Comparison of ENCODE assay signal across 1 cellular context in the genomic region with DNA sequence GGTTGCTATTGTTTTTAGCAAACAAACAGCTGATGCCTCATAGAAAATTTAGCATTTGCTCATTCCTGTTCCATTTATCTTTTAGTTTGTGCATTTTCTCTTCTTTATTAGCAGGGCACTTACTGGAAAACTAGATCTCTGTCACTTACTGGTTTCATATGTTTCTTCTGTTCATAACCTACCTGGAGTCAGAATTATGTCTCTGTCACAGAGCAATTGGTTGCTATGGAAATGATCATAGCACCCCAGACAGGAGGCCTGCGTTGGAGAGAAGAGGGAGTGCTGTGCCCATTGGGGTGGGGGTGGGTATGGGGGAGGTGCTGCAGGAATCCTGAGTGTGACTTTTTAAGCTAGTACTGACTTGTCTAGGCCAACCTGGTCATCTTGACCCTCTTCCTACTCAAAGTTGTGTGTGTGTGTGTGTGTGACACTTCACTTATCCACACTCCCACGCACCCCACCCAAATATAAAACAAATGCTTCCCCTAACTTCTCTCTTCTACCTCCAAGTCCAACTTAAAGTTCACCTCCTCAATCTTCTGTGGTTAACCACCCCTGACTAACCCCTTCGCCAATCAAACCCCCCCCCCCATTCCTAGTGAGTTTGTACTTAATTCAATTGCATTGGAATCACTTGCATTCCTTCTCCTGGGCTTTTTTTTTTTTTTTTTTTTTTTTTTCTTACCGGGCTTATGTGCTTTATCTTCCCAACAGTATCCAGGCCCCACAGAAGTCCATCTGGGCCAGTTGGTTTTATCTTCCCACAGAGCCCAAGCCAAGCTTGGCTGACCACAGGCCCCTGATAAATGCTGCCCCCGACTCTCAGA.
TF ChIP-seq lines count a peak whose summit lies in the region.

No MANE protein-coding gene starts in this region.

TF ChIP-seq in K562, 482 proteins besides CTCF, POLR2A, EP300 and RAD21 (continued from another document and continues in another):
- TF ChIP-seq, protein P1, sequence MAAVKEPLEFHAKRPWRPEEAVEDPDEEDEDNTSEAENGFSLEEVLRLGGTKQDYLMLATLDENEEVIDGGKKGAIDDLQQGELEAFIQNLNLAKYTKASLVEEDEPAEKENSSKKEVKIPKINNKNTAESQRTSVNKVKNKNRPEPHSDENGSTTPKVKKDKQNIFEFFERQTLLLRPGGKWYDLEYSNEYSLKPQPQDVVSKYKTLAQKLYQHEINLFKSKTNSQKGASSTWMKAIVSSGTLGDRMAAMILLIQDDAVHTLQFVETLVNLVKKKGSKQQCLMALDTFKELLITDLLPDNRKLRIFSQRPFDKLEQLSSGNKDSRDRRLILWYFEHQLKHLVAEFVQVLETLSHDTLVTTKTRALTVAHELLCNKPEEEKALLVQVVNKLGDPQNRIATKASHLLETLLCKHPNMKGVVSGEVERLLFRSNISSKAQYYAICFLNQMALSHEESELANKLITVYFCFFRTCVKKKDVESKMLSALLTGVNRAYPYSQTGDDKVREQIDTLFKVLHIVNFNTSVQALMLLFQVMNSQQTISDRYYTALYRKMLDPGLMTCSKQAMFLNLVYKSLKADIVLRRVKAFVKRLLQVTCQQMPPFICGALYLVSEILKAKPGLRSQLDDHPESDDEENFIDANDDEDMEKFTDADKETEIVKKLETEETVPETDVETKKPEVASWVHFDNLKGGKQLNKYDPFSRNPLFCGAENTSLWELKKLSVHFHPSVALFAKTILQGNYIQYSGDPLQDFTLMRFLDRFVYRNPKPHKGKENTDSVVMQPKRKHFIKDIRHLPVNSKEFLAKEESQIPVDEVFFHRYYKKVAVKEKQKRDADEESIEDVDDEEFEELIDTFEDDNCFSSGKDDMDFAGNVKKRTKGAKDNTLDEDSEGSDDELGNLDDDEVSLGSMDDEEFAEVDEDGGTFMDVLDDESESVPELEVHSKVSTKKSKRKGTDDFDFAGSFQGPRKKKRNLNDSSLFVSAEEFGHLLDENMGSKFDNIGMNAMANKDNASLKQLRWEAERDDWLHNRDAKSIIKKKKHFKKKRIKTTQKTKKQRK (IDR thresholded peaks at IDR 0.05; ENCODE audit: borderline replicate concordance, low read depth, low read length) = no peak
- TF ChIP-seq DDX20 (tag; IDR thresholded peaks at IDR 0.05; ENCODE audit: low read depth) (no peak), FOXJ3 (CRISPR knock-in tag; IDR thresholded peaks at IDR 0.05) (no peak), ZNF644 (tag; IDR thresholded peaks at IDR 0.05; ENCODE audit: low read depth) (no peak), HMG20B (CRISPR knock-in tag; IDR thresholded peaks at IDR 0.05) (no peak), ELF2 (CRISPR knock-in tag; IDR thresholded peaks at IDR 0.05) (no peak), ZNF785 (CRISPR knock-in tag; IDR thresholded peaks at IDR 0.05) (no peak), LEF1 (IDR thresholded peaks at IDR 0.05) (no peak), KDM1A (IDR thresholded peaks at IDR 0.05) (no peak), ATF1 (CRISPR knock-in tag; IDR thresholded peaks at IDR 0.05) (no peak), ATF1 (tag; IDR thresholded peaks at IDR 0.05) (no peak), OTX1 (CRISPR knock-in tag; IDR thresholded peaks at IDR 0.05) (no peak), NR3C1 (CRISPR knock-in tag; IDR thresholded peaks at IDR 0.05) (no peak), PURB (CRISPR knock-in tag; IDR thresholded peaks at IDR 0.05; ENCODE audit: low read depth) (no peak), TAL1 (IDR thresholded peaks at IDR 0.05) (peak; percentile 56), ZNF77 (CRISPR knock-in tag; IDR thresholded peaks at IDR 0.05) (no peak), RHOXF2B (CRISPR knock-in tag; conservative IDR thresholded peaks at IDR 0.05) (no peak), ZBTB7A (IDR thresholded peaks at IDR 0.05; ENCODE audit: borderline replicate concordance, control insufficient read depth, low read depth, low read length) (peak; percentile 45; the same call in 1 of the 2 replicates), NFE2L1 (tag; IDR thresholded peaks at IDR 0.05; ENCODE audit: borderline replicate concordance, low read depth) (no peak), SMARCE1 (IDR thresholded peaks at IDR 0.05) (peak; percentile 35; the same call in 1 of the 2 replicates), FOSL1 (tag; conservative IDR thresholded peaks at IDR 0.05) (0 out of 2 replicates have a peak, but pooled peaks have one; percentile 24), TFAM (CRISPR knock-in tag; conservative IDR thresholded peaks at IDR 0.05) (no peak), TGIF2 (CRISPR knock-in tag; IDR thresholded peaks at IDR 0.05) (no peak)
- TF ChIP-seq, protein P2, sequence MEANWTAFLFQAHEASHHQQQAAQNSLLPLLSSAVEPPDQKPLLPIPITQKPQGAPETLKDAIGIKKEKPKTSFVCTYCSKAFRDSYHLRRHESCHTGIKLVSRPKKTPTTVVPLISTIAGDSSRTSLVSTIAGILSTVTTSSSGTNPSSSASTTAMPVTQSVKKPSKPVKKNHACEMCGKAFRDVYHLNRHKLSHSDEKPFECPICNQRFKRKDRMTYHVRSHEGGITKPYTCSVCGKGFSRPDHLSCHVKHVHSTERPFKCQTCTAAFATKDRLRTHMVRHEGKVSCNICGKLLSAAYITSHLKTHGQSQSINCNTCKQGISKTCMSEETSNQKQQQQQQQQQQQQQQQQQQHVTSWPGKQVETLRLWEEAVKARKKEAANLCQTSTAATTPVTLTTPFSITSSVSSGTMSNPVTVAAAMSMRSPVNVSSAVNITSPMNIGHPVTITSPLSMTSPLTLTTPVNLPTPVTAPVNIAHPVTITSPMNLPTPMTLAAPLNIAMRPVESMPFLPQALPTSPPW (CRISPR knock-in tag; IDR thresholded peaks at IDR 0.05) = peak; percentile 51
- TF ChIP-seq, protein P3, sequence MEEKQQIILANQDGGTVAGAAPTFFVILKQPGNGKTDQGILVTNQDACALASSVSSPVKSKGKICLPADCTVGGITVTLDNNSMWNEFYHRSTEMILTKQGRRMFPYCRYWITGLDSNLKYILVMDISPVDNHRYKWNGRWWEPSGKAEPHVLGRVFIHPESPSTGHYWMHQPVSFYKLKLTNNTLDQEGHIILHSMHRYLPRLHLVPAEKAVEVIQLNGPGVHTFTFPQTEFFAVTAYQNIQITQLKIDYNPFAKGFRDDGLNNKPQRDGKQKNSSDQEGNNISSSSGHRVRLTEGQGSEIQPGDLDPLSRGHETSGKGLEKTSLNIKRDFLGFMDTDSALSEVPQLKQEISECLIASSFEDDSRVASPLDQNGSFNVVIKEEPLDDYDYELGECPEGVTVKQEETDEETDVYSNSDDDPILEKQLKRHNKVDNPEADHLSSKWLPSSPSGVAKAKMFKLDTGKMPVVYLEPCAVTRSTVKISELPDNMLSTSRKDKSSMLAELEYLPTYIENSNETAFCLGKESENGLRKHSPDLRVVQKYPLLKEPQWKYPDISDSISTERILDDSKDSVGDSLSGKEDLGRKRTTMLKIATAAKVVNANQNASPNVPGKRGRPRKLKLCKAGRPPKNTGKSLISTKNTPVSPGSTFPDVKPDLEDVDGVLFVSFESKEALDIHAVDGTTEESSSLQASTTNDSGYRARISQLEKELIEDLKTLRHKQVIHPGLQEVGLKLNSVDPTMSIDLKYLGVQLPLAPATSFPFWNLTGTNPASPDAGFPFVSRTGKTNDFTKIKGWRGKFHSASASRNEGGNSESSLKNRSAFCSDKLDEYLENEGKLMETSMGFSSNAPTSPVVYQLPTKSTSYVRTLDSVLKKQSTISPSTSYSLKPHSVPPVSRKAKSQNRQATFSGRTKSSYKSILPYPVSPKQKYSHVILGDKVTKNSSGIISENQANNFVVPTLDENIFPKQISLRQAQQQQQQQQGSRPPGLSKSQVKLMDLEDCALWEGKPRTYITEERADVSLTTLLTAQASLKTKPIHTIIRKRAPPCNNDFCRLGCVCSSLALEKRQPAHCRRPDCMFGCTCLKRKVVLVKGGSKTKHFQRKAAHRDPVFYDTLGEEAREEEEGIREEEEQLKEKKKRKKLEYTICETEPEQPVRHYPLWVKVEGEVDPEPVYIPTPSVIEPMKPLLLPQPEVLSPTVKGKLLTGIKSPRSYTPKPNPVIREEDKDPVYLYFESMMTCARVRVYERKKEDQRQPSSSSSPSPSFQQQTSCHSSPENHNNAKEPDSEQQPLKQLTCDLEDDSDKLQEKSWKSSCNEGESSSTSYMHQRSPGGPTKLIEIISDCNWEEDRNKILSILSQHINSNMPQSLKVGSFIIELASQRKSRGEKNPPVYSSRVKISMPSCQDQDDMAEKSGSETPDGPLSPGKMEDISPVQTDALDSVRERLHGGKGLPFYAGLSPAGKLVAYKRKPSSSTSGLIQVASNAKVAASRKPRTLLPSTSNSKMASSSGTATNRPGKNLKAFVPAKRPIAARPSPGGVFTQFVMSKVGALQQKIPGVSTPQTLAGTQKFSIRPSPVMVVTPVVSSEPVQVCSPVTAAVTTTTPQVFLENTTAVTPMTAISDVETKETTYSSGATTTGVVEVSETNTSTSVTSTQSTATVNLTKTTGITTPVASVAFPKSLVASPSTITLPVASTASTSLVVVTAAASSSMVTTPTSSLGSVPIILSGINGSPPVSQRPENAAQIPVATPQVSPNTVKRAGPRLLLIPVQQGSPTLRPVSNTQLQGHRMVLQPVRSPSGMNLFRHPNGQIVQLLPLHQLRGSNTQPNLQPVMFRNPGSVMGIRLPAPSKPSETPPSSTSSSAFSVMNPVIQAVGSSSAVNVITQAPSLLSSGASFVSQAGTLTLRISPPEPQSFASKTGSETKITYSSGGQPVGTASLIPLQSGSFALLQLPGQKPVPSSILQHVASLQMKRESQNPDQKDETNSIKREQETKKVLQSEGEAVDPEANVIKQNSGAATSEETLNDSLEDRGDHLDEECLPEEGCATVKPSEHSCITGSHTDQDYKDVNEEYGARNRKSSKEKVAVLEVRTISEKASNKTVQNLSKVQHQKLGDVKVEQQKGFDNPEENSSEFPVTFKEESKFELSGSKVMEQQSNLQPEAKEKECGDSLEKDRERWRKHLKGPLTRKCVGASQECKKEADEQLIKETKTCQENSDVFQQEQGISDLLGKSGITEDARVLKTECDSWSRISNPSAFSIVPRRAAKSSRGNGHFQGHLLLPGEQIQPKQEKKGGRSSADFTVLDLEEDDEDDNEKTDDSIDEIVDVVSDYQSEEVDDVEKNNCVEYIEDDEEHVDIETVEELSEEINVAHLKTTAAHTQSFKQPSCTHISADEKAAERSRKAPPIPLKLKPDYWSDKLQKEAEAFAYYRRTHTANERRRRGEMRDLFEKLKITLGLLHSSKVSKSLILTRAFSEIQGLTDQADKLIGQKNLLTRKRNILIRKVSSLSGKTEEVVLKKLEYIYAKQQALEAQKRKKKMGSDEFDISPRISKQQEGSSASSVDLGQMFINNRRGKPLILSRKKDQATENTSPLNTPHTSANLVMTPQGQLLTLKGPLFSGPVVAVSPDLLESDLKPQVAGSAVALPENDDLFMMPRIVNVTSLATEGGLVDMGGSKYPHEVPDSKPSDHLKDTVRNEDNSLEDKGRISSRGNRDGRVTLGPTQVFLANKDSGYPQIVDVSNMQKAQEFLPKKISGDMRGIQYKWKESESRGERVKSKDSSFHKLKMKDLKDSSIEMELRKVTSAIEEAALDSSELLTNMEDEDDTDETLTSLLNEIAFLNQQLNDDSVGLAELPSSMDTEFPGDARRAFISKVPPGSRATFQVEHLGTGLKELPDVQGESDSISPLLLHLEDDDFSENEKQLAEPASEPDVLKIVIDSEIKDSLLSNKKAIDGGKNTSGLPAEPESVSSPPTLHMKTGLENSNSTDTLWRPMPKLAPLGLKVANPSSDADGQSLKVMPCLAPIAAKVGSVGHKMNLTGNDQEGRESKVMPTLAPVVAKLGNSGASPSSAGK (IDR thresholded peaks at IDR 0.05) = no peak
- TF ChIP-seq, protein P4, sequence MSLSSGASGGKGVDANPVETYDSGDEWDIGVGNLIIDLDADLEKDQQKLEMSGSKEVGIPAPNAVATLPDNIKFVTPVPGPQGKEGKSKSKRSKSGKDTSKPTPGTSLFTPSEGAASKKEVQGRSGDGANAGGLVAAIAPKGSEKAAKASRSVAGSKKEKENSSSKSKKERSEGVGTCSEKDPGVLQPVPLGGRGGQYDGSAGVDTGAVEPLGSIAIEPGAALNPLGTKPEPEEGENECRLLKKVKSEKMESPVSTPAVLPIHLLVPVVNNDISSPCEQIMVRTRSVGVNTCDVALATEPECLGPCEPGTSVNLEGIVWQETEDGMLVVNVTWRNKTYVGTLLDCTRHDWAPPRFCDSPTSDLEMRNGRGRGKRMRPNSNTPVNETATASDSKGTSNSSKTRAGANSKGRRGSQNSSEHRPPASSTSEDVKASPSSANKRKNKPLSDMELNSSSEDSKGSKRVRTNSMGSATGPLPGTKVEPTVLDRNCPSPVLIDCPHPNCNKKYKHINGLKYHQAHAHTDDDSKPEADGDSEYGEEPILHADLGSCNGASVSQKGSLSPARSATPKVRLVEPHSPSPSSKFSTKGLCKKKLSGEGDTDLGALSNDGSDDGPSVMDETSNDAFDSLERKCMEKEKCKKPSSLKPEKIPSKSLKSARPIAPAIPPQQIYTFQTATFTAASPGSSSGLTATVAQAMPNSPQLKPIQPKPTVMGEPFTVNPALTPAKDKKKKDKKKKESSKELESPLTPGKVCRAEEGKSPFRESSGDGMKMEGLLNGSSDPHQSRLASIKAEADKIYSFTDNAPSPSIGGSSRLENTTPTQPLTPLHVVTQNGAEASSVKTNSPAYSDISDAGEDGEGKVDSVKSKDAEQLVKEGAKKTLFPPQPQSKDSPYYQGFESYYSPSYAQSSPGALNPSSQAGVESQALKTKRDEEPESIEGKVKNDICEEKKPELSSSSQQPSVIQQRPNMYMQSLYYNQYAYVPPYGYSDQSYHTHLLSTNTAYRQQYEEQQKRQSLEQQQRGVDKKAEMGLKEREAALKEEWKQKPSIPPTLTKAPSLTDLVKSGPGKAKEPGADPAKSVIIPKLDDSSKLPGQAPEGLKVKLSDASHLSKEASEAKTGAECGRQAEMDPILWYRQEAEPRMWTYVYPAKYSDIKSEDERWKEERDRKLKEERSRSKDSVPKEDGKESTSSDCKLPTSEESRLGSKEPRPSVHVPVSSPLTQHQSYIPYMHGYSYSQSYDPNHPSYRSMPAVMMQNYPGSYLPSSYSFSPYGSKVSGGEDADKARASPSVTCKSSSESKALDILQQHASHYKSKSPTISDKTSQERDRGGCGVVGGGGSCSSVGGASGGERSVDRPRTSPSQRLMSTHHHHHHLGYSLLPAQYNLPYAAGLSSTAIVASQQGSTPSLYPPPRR (CRISPR knock-in tag; IDR thresholded peaks at IDR 0.05; ENCODE audit: borderline replicate concordance) = no peak
- TF ChIP-seq, protein P5, sequence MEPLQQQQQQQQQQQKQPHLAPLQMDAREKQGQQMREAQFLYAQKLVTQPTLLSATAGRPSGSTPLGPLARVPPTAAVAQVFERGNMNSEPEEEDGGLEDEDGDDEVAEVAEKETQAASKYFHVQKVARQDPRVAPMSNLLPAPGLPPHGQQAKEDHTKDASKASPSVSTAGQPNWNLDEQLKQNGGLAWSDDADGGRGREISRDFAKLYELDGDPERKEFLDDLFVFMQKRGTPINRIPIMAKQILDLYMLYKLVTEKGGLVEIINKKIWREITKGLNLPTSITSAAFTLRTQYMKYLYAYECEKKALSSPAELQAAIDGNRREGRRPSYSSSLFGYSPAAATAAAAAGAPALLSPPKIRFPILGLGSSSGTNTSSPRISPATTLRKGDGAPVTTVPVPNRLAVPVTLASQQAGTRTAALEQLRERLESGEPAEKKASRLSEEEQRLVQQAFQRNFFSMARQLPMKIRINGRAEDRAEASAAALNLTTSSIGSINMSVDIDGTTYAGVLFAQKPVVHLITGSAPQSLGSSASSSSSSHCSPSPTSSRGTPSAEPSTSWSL (CRISPR knock-in tag; IDR thresholded peaks at IDR 0.05; ENCODE audit: borderline replicate concordance) = no peak
